Comparison of ENCODE assay signal across 8 cellular contexts in the genomic region with DNA sequence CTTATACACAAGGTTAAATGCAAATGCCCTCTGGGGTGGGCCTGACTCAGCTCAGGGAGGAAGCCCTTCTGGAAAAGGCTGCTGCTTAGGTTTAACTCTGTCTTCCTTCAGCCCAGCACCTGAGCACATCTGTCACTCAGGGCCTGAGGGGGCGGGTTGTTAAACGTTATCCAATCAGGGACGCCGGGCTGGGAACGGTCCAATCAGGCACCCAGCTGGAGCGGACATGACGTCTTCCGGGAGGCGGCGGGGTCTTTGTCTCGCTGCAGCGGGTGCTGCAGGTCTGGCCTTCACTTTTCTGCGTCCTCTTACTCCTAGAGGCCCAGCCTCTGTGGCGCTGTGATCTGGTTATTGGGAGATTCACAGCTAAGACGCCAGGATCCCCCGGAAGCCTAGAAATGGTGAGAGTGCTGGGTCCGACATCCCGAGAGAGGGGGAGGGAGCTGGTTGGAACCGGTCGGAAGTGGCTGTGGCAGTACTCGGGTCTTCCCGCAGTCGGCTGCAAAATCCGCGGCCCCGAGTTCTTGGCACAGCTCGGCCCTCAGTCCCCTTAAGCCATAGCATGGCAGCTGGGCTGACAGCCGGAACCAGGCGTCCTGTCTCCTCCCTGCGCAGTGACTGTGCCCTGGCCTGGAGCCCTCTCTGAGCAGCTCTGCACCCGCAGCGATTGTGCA. TPM values are rescaled to one million over a fixed set of nuclear protein-coding genes. Genes with fewer than 3 reads are reported as not detected.
DNase-seq lines count a peak whose midpoint lies in the region; ATAC-seq, FAIRE-seq and TF ChIP-seq lines count a peak whose summit lies in the region.

TSS of gene ZNF138 (plus strand) at position 258 of the 674 bp plus-strand sequence. CDS start at position 399, 141 bp downstream.

- peak within 1 kb of the TSS; percentile 68 to 91 (median 83) for H3K4me3 ChIP-seq in adrenal gland
- peak within 1 kb of the TSS; percentile 40 to 97 (median 83) for H3K4me3 ChIP-seq in heart left ventricle
- peak within 1 kb of the TSS; percentile 96 for H3K4me3 ChIP-seq in trophoblast cell (ENCODE audit: low read depth, low read length)
- peak within 1 kb of the TSS; percentile 57 to 85 (median 74) for H3K4me3 ChIP-seq in tibial nerve

- TF ChIP-seq POLR2A in GM12892 (IDR thresholded peaks at IDR 0.05; ENCODE audit: low read depth, low read length) (peak; percentile 82), adrenal gland (IDR thresholded peaks at IDR 0.05) (peak in 1 of 2 donors; percentile 78), heart left ventricle (IDR thresholded peaks at IDR 0.05) (peak in 1 of 2 donors; percentile 60), tibial nerve (IDR thresholded peaks at IDR 0.05) (peak; percentile 53 to 72)

- H3K36me3 ChIP-seq in adrenal gland (replicated peaks in 1 of 2) (peaks cover 0 to 2% of the 10 kb centered on the region in 2 donors), heart left ventricle (peaks cover 0 to 18% (median 3%) of the 10 kb centered on the region in 9 donors), trophoblast cell (ENCODE audit: control insufficient read depth in 1 of 2, insufficient read depth in 2 of 2, low read length in 2 of 2) (peaks cover 6 to 9% of the 10 kb centered on the region in 2 experiments), tibial nerve (peaks cover 0 to 16% (median 0%) of the 10 kb centered on the region in 3 donors)

- H3K18ac ChIP-seq in trophoblast cell (ENCODE audit: low read length), result peak within 1 kb of the TSS; percentile 57

- peak within 1 kb of the TSS; percentile 67 for H3K4me2 ChIP-seq in trophoblast cell (ENCODE audit: low read length)

- DNase-seq in GM12892 (ENCODE audit: insufficient read length) (peak; percentile 81), NCI-H1436 (lab: John Stamatoyannopoulos, UW) (peak; percentile 96), SW480 (ENCODE audit: low spot score) (peak; percentile 98), adrenal gland (peak; percentile 95 to 99 (median 98)), heart left ventricle (peak; percentile 95 to 98 (median 96)), trophoblast cell (peak; percentile 94 to 97), tibial nerve (ENCODE audit: low spot score in 2 of 2) (peak; percentile 95 to 97)

- peaks cover 5% of the 10 kb centered on the region for H3K79me1 ChIP-seq in trophoblast cell (ENCODE audit: low read length)

- ATAC-seq in HG02840 (IDR thresholded peaks at IDR 0.05; ENCODE audit: low FRiP score, unreplicated experiment) (peak; percentile 100), heart left ventricle (peak; percentile 100)

- H3K4ac ChIP-seq in trophoblast cell (ENCODE audit: low read depth, low read length), result peak within 1 kb of the TSS; percentile 43

- H3K9me3 ChIP-seq in adrenal gland (replicated peaks in 1 of 3), result no peaks in the 10 kb centered on the region
- no peaks in the 10 kb centered on the region for H3K9me3 ChIP-seq in heart left ventricle
- no peaks in the 10 kb centered on the region for H3K9me3 ChIP-seq in trophoblast cell (ENCODE audit: insufficient read depth, low read depth, low read length)
- H3K9me3 ChIP-seq in tibial nerve, result no peaks in the 10 kb centered on the region

- TF ChIP-seq CTCF in adrenal gland (IDR thresholded peaks at IDR 0.05) (peak in 3 of 6 experiments; percentile 17 to 49 (median 41)), heart left ventricle (IDR thresholded peaks at IDR 0.05) (peak in 1 of 12 donors; percentile 17), tibial nerve (IDR thresholded peaks at IDR 0.05) (peak in 1 of 5 experiments; percentile 46)

- H2BK12ac ChIP-seq in trophoblast cell (ENCODE audit: low read length), result peak within 1 kb of the TSS; percentile 29

- H3K14ac ChIP-seq in trophoblast cell (ENCODE audit: low read length), result peak within 1 kb of the TSS; percentile 67

- WGBS in adrenal gland, 4 donors, result 0 to 1% (median 0%) methylated on average over 11 to 32 of the region's 32 CpGs
- 0% methylated on average over 22 to 32 of the region's 32 CpGs for WGBS in heart left ventricle, 4 donors
- WGBS in trophoblast cell (ENCODE audit: extremely low coverage, insufficient coverage, insufficient read length), result no CpG with 5 or more reads among the region's 32 CpGs
- WGBS in tibial nerve, 2 donors, result 0 to 1% methylated on average over 31 of the region's 32 CpGs

- intact Hi-C loops in adrenal gland (cut with DNase I), result no loop called here
- intact Hi-C loops in heart left ventricle (cut with DNase I), result loop anchor here in 6 of 10 donors (5.0 to 10.0 kb wide), 5 partner anchors 48 to 480 kb away; partner anchors contain the start of genes ZNF107 (in 1 of the 6), ZNF680 (in 1 of the 6) and ZNF736 (in 1 of the 6)

- peak within 1 kb of the TSS; percentile 82 for H4K8ac ChIP-seq in trophoblast cell (ENCODE audit: low read depth, low read length)

- no peak within 1 kb of the TSS for H2AK5ac ChIP-seq in trophoblast cell (ENCODE audit: low read length)

- FAIRE-seq in GM12892 (lab: Jason Lieb, UNC), result peak; percentile 96

- peak within 1 kb of the TSS; percentile 66 for H4K12ac ChIP-seq in trophoblast cell (ENCODE audit: low read depth, low read length)

- H2BK120ac ChIP-seq in trophoblast cell (ENCODE audit: insufficient read depth, low read length, poor library complexity), result peak within 1 kb of the TSS; percentile 3

- H4K91ac ChIP-seq in trophoblast cell (ENCODE audit: low read depth, low read length), result peak within 1 kb of the TSS; percentile 50

- H3K27me3 ChIP-seq in adrenal gland (no peaks in the 10 kb centered on the region), heart left ventricle (no peaks in the 10 kb centered on the region), trophoblast cell (ENCODE audit: insufficient read depth, low read length) (no peaks in the 10 kb centered on the region), tibial nerve (no peaks in the 10 kb centered on the region)

- peak within 1 kb of the TSS; percentile 91 for H3K9ac ChIP-seq in trophoblast cell (ENCODE audit: low read length)

- peak; percentile 38 to 90 for TF ChIP-seq EP300 in tibial nerve (IDR thresholded peaks at IDR 0.05)

- peak within 1 kb of the TSS; percentile 78 for H2AFZ ChIP-seq in trophoblast cell (ENCODE audit: insufficient read depth, low read length, poor library complexity)

- H3K27ac ChIP-seq in adrenal gland (peak within 1 kb of the TSS; percentile 48 to 94 (median 92)), heart left ventricle (peak within 1 kb of the TSS; percentile 43 to 88 (median 81)), trophoblast cell (ENCODE audit: low read depth, low read length) (peak within 1 kb of the TSS; percentile 67), tibial nerve (peak within 1 kb of the TSS; percentile 64 to 87 (median 77))

- H3K23ac ChIP-seq in trophoblast cell (ENCODE audit: low read length), result no peak within 1 kb of the TSS

- H3K4me1 ChIP-seq in adrenal gland (replicated peaks in 1 of 2), result peaks cover 0 to 17% of the 10 kb centered on the region in 2 donors
- H3K4me1 ChIP-seq in heart left ventricle, result peaks cover 0 to 22% (median 12%) of the 10 kb centered on the region in 12 donors
- peaks cover 0 to 4% of the 10 kb centered on the region in 2 experiments for H3K4me1 ChIP-seq in trophoblast cell (ENCODE audit: control insufficient read depth in 1 of 2, insufficient read depth in 2 of 2, low read length in 2 of 2)
- peaks cover 0 to 27% (median 6%) of the 10 kb centered on the region in 4 donors for H3K4me1 ChIP-seq in tibial nerve

- H3K79me2 ChIP-seq in trophoblast cell (ENCODE audit: control insufficient read depth, insufficient read depth, low read length, poor library complexity), result peaks cover 3% of the 10 kb centered on the region

- peak within 1 kb of the TSS; percentile 36 for H2BK5ac ChIP-seq in trophoblast cell (ENCODE audit: low read depth, low read length, poor library complexity)

RNA-seq across cellular contexts. Expression of gene ZNF138, which starts in this region (rescaled TPM):
- 13.0 TPM for polyA plus RNA-seq in GM12892 (2012; ENCODE audit: missing spikeins)
- total RNA-seq in adrenal gland (10 to 100 TPM in 5 of 8 donors, 1 to 10 TPM in 3; 6.1 to 29.3 (median 14.7) TPM), heart left ventricle (1 to 10 TPM; 3.1 to 8.1 (median 4.9) TPM), tibial nerve (10 to 100 TPM in 3 of 4 donors, 1 to 10 TPM in 1; 9.9 to 14.7 (median 13.3) TPM)
- polyA plus RNA-seq in adrenal gland (10 to 100 TPM; 10.9 to 23.5 (median 12.0) TPM), heart left ventricle (1 to 10 TPM; 3.2 to 4.2 TPM)
- 10.1 and 12.1 TPM in 2 replicates for polyA plus RNA-seq in trophoblast cell (2013)

Comparison
In these comparisons a context has a peak if more than half of its experiments do, and no peak if none do; other contexts are left out.
1. Peak in every context shown above with its lines: DNase-seq, ATAC-seq, H3K4me3 ChIP-seq and H3K27ac ChIP-seq.
2. intact Hi-C loops: an anchor here in heart left ventricle (5.0 to 10.0 kb wide); none called in adrenal gland.